In genomic region chr2:240561325-240561971, GRCh38 we compare ENCODE assay signal across 1 cellular context.
TF ChIP-seq lines count a peak whose summit lies in the region.

No MANE protein-coding gene starts in this region.

TF ChIP-seq in GM12878, 131 proteins besides CTCF, POLR2A, EP300 and RAD21 (continued from another document):
- no peak; the same call in 1 of the 2 replicates for TF ChIP-seq ZBTB40 (IDR thresholded peaks at IDR 0.05; ENCODE audit: borderline replicate concordance)
- no peak for TF ChIP-seq BCLAF1 (IDR thresholded peaks at IDR 0.05)
- no peak for TF ChIP-seq SREBF2 (IDR thresholded peaks at IDR 0.05; ENCODE audit: low read length)
- no peak for TF ChIP-seq NFIC (IDR thresholded peaks at IDR 0.05; ENCODE audit: low read depth, low read length)
- no peak for TF ChIP-seq ZSCAN29 (IDR thresholded peaks at IDR 0.05)
- TF ChIP-seq SMARCA5 (IDR thresholded peaks at IDR 0.05), result peak; percentile 40; the same call in 1 of the 2 replicates
- peak; percentile 50; the same call in 1 of the 2 replicates for TF ChIP-seq MAX (IDR thresholded peaks at IDR 0.05; ENCODE audit: low read depth, low read length)
- no peak for TF ChIP-seq ZNF207 (IDR thresholded peaks at IDR 0.05; ENCODE audit: borderline replicate concordance)
- TF ChIP-seq BACH1 (IDR thresholded peaks at IDR 0.05; ENCODE audit: borderline replicate concordance), result no peak; the same call in 1 of the 2 replicates
- TF ChIP-seq MTA3 (IDR thresholded peaks at IDR 0.05; ENCODE audit: borderline replicate concordance, low read length), result no peak
